Comparison of ENCODE assay signal across 8 cellular contexts in genomic region chr12:55715169-55715764, GRCh38. TPM values are rescaled to one million over a fixed set of nuclear protein-coding genes. Genes with fewer than 3 reads are reported as not detected.
DNase-seq lines count a peak whose midpoint lies in the region; ATAC-seq and TF ChIP-seq lines count a peak whose summit lies in the region.

No MANE protein-coding gene starts in this region.

- TF ChIP-seq CTCF in brain (conservative IDR thresholded peaks at IDR 0.05) = no peak
- no peak for TF ChIP-seq CTCF in GM10266 (IDR thresholded peaks at IDR 0.05; ENCODE audit: control insufficient read depth, insufficient read depth, low read depth, missing control alignments)

- H3K27me3 Mint-ChIP-seq in stimulated activated naive CD8-positive, alpha-beta T cell treated with anti-CD3 and anti-CD28 coated beads, Interleukin-15, Interleukin-2, amounts not matched to agents 100 ng/mL and 50 ng/mL, for 24 hours = no peaks in the 10 kb centered on the region
- peaks cover 23% of the 10 kb centered on the region for H3K27me3 Mint-ChIP-seq in brain

- H3K4me3 ChIP-seq in mesodermal cell (ENCODE audit: extremely low read depth, insufficient read depth, low read length, poor library complexity, severe bottlenecking) = peak overlapping the region; percentile 87

- no peaks in the 10 kb centered on the region for H3K9me3 Mint-ChIP-seq in stimulated activated naive CD8-positive, alpha-beta T cell treated with anti-CD3 and anti-CD28 coated beads, Interleukin-15, Interleukin-2, amounts not matched to agents 100 ng/mL and 50 ng/mL, for 24 hours
- H3K9me3 Mint-ChIP-seq in brain = peaks cover 0 to 6% (median 0%) of the 10 kb centered on the region in 5 experiments

- no peak for DNase-seq in stimulated activated naive CD8-positive, alpha-beta T cell treated with anti-CD3 and anti-CD28 coated beads, Interleukin-15, Interleukin-2, amounts not matched to agents 100 U/mL and 50 U/mL, for 24 hours
- DNase-seq in SIG-M5 treated with dmso at 0.1 percent for 504 hours (lab: John Stamatoyannopoulos, UW; ENCODE audit: unreplicated experiment) = no peak
- DNase-seq in GM10266 (ENCODE audit: extremely low spot score) = no peak
- DNase-seq in RKO (ENCODE audit: low spot score) = no peak

- peak overlapping the region; percentile 94 for H3K27ac Mint-ChIP-seq in stimulated activated naive CD8-positive, alpha-beta T cell treated with anti-CD3 and anti-CD28 coated beads, Interleukin-15, Interleukin-2, amounts not matched to agents 100 ng/mL and 50 ng/mL, for 24 hours
- peak overlapping the region; percentile 94 to 98 (median 95) for H3K27ac Mint-ChIP-seq in brain

- H3K27ac ChIP-seq in mesodermal cell (ENCODE audit: low read depth, low read length, severe bottlenecking) = peak overlapping the region; percentile 36

- WGBS in mesodermal cell (ENCODE audit: insufficient coverage in 2 of 2), 2 experiments = 82 to 97% methylated on average over 2 to 4 of the region's 7 CpGs

- peaks cover 12% of the 10 kb centered on the region for H3K36me3 Mint-ChIP-seq in stimulated activated naive CD8-positive, alpha-beta T cell treated with anti-CD3 and anti-CD28 coated beads, Interleukin-15, Interleukin-2, amounts not matched to agents 100 ng/mL and 50 ng/mL, for 24 hours (ENCODE audit: low read depth)
- H3K36me3 Mint-ChIP-seq in brain = no peaks in the 10 kb centered on the region

- H3K4me1 Mint-ChIP-seq in stimulated activated naive CD8-positive, alpha-beta T cell treated with anti-CD3 and anti-CD28 coated beads, Interleukin-15, Interleukin-2, amounts not matched to agents 100 ng/mL and 50 ng/mL, for 24 hours (ENCODE audit: low read depth) = peaks cover 33% of the 10 kb centered on the region
- peaks cover 63% of the 10 kb centered on the region for H3K4me1 Mint-ChIP-seq in brain

- peaks cover 32% of the 10 kb centered on the region for H3K4me1 ChIP-seq in mesodermal cell (ENCODE audit: control insufficient read depth, insufficient read depth, low read length, poor library complexity, severe bottlenecking)

- no peak for ATAC-seq in stimulated activated naive CD8-positive, alpha-beta T cell treated with anti-CD3 and anti-CD28 coated beads, Interleukin-15, Interleukin-2, amounts not matched to agents 100 U/mL and 50 U/mL, for 24 hours
- no peak for ATAC-seq in GM19023 (IDR thresholded peaks at IDR 0.05; ENCODE audit: unreplicated experiment)

- peaks cover 3% of the 10 kb centered on the region for H3K36me3 ChIP-seq in mesodermal cell (ENCODE audit: control insufficient read depth, insufficient read depth, low read length)

- H3K4me3 Mint-ChIP-seq in stimulated activated naive CD8-positive, alpha-beta T cell treated with anti-CD3 and anti-CD28 coated beads, Interleukin-15, Interleukin-2, amounts not matched to agents 100 ng/mL and 50 ng/mL, for 24 hours = peak overlapping the region; percentile 90
- peak overlapping the region; percentile 86 to 95 (median 92) for H3K4me3 Mint-ChIP-seq in brain

- no peaks in the 10 kb centered on the region for H3K9me3 ChIP-seq in mesodermal cell (ENCODE audit: control insufficient read depth, low read length)

RNA-seq across cellular contexts. Expression of gene BLOC1S1, which starts 0.6 kb away (rescaled TPM):
- polyA plus RNA-seq in brain (ENCODE audit: insufficient read depth, low read depth, low replicate concordance) = 257 TPM
- 80.5 TPM for polyA plus RNA-seq in mesodermal cell (2013, experiment 1 of 2)
- polyA plus RNA-seq in mesodermal cell (2013, experiment 2 of 2) = 77.1 TPM

RNA-seq across cellular contexts. Expression of gene RDH5, which starts 4.9 kb away (rescaled TPM):
- 2.0 TPM for polyA plus RNA-seq in brain (ENCODE audit: insufficient read depth, low read depth, low replicate concordance)
- polyA plus RNA-seq in mesodermal cell (2013, experiment 1 of 2) = 1.0 TPM
- 3.6 TPM for polyA plus RNA-seq in mesodermal cell (2013, experiment 2 of 2)

RNA-seq across cellular contexts. Expression of gene ITGA7, which starts 7.6 kb away (rescaled TPM):
- 17.4 TPM for polyA plus RNA-seq in brain (ENCODE audit: insufficient read depth, low read depth, low replicate concordance)
- polyA plus RNA-seq in mesodermal cell (2013, experiment 1 of 2) = 41.9 TPM
- polyA plus RNA-seq in mesodermal cell (2013, experiment 2 of 2) = 33.4 TPM

RNA-seq across cellular contexts. Expression of gene CD63, which starts 13.5 kb away (rescaled TPM):
- 568 TPM for polyA plus RNA-seq in brain (ENCODE audit: insufficient read depth, low read depth, low replicate concordance)
- polyA plus RNA-seq in mesodermal cell (2013, experiment 1 of 2) = 883 TPM
- 779 TPM for polyA plus RNA-seq in mesodermal cell (2013, experiment 2 of 2)

RNA-seq across cellular contexts. Expression of gene GDF11, which starts 27.7 kb away (rescaled TPM):
- 26.9 TPM for polyA plus RNA-seq in brain (ENCODE audit: insufficient read depth, low read depth, low replicate concordance)
- polyA plus RNA-seq in mesodermal cell (2013, experiment 1 of 2) = 22.8 TPM
- 20.3 TPM for polyA plus RNA-seq in mesodermal cell (2013, experiment 2 of 2)
